Comparison of ENCODE assay signal across 8 cellular contexts in genomic region chr11:65415499-65416340, GRCh38. TPM values are rescaled to one million over a fixed set of nuclear protein-coding genes. Genes with fewer than 3 reads are reported as not detected.
DNase-seq lines count a peak whose midpoint lies in the region; ATAC-seq and TF ChIP-seq lines count a peak whose summit lies in the region.

No MANE protein-coding gene starts in this region.

- peaks cover 30% of the 10 kb centered on the region for H3K36me3 ChIP-seq in adipocyte (ENCODE audit: control insufficient read depth, insufficient read depth, low read length, severe bottlenecking)

- no peaks in the 10 kb centered on the region for H3K27me3 ChIP-seq in adipocyte (replicated peaks; ENCODE audit: control insufficient read depth, insufficient read depth, low read length)

- H3K4me3 Mint-ChIP-seq in T-helper 1 cell treated with Interleukin-12 subunit alpha and Interleukin-12 subunit beta and Interleukin-4 antibody, amounts not matched to agents 30 μg/mL and 1 μg/mL, for 36 hours, result peak overlapping the region; percentile 99

- H3K4me1 ChIP-seq in adipocyte (ENCODE audit: control insufficient read depth, insufficient read depth, low read length), result peaks cover 62% of the 10 kb centered on the region

- H3K27me3 Mint-ChIP-seq in T-helper 1 cell treated with Interleukin-12 subunit alpha and Interleukin-12 subunit beta and Interleukin-4 antibody, amounts not matched to agents 30 μg/mL and 1 μg/mL, for 36 hours (ENCODE audit: low read depth), result no peaks in the 10 kb centered on the region

- ATAC-seq in left lobe of liver (no peak), GM18505 (IDR thresholded peaks at IDR 0.05; ENCODE audit: unreplicated experiment) (no peak), GM21526 (IDR thresholded peaks at IDR 0.05; ENCODE audit: low FRiP score, unreplicated experiment) (no peak)

- peaks cover 4% of the 10 kb centered on the region for H3K36me3 Mint-ChIP-seq in T-helper 1 cell treated with Interleukin-12 subunit alpha and Interleukin-12 subunit beta and Interleukin-4 antibody, amounts not matched to agents 30 μg/mL and 1 μg/mL, for 36 hours (ENCODE audit: low read depth)

- peak overlapping the region; percentile 79 for H3K4me3 ChIP-seq in adipocyte (ENCODE audit: low read length)

- peak overlapping the region; percentile 99 for H3K9ac ChIP-seq in adipocyte (ENCODE audit: low read length)

- H3K4me1 Mint-ChIP-seq in T-helper 1 cell treated with Interleukin-12 subunit alpha and Interleukin-12 subunit beta and Interleukin-4 antibody, amounts not matched to agents 30 μg/mL and 1 μg/mL, for 36 hours (ENCODE audit: low read depth), result peaks cover 41% of the 10 kb centered on the region

- no peak for DNase-seq in T-helper 1 cell
- DNase-seq in adipocyte (ENCODE audit: low read depth), result no peak
- DNase-seq in left lobe of liver (ENCODE audit: low spot score), result peak; percentile 51
- peak; percentile 13 for DNase-seq in superior temporal gyrus (ENCODE audit: extremely low spot score)
- no peak for DNase-seq in NCI-H187 (lab: John Stamatoyannopoulos, UW)

- no peak for TF ChIP-seq POLR2A in GM18505 (IDR thresholded peaks at IDR 0.05; ENCODE audit: borderline replicate concordance, extremely low read depth, insufficient read depth, insufficient read length)

- H3K27ac Mint-ChIP-seq in T-helper 1 cell treated with Interleukin-12 subunit alpha and Interleukin-12 subunit beta and Interleukin-4 antibody, amounts not matched to agents 30 μg/mL and 1 μg/mL, for 36 hours, result peak overlapping the region; percentile 38

- no peaks in the 10 kb centered on the region for H3K9me3 Mint-ChIP-seq in T-helper 1 cell treated with Interleukin-12 subunit alpha and Interleukin-12 subunit beta and Interleukin-4 antibody, amounts not matched to agents 30 μg/mL and 1 μg/mL, for 36 hours

- no peaks in the 10 kb centered on the region for H3K9me3 ChIP-seq in adipocyte (ENCODE audit: control insufficient read depth, low read length)

RNA-seq across cellular contexts. Expression of gene NEAT1, which starts 6.9 kb away (rescaled TPM):
- 766 TPM for total RNA-seq in left lobe of liver

RNA-seq across cellular contexts. Expression of gene FRMD8, which starts 29.3 kb away (rescaled TPM):
- 9.3 TPM for total RNA-seq in left lobe of liver

RNA-seq across cellular contexts. Expression of gene SLC25A45, which starts 33.3 kb away (rescaled TPM):
- 14.5 TPM for total RNA-seq in left lobe of liver

Comparison
In these comparisons a context has a peak if more than half of its experiments do, and no peak if none do; other contexts are left out.
1. DNase-seq: peak in left lobe of liver (single experiment) and superior temporal gyrus (single experiment); none in T-helper 1 cell (0 of 5), adipocyte (single experiment) and NCI-H187 (0 of 2).